ENCODE assay signal across 17 cellular contexts in the genomic region with DNA sequence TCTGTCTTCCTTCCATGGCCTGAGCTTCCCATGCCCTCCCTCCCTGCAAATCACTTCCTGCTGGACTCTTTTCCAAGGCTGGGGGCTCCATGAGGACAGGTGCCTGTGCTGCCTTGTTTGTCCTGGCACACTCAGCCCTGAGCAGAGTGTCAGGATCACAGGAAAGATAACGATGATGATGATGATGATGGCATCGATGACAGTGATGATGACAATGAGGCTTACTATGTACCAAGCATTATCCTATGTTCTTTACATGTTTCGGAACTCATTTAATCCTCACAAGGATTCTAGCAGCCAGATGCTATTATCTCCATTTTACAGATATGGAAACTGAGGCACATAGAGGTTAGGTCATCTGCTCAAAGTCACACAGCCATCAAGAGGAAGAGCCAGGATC.
DNase-seq lines count a peak whose midpoint lies in the region; ATAC-seq, FAIRE-seq and TF ChIP-seq lines count a peak whose summit lies in the region.
"Had no signal": no experiment of that assay in that cellular context is flagged by ENCODE, and none has a peak within 500 bp of the region (broad histone marks: within the 10 kb centered on the region; RNA-seq: fewer than 3 reads in every experiment).

No MANE protein-coding gene starts in this region.

- peaks cover 61% of the 10 kb centered on the region for H4K20me1 ChIP-seq in astrocyte (ENCODE audit: insufficient read depth, low read length)
- H4K20me1 ChIP-seq: BLaER1 had no signal

- H3K4me1 ChIP-seq in heart right ventricle (peaks cover 14 to 66% (median 46%) of the 10 kb centered on the region in 9 donors), astrocyte (ENCODE audit: insufficient read depth, low read length) (peaks cover 7% of the 10 kb centered on the region), upper lobe of left lung (peaks cover 12 to 29% (median 19%) of the 10 kb centered on the region in 4 donors)

- intact Hi-C loops in heart right ventricle (cut with DNase I), result loop anchor here in 1 of 10 donors (2.0 kb wide), 1 partner anchor 28 kb away; no protein-coding TSS in a partner anchor
- intact Hi-C loops in Right ventricle myocardium inferior (cut with DNase I), result no loop called here

- no peaks in the 10 kb centered on the region for H3K9me3 Mint-ChIP-seq in astrocyte (ENCODE audit: unreplicated experiment)
- H3K9me3 Mint-ChIP-seq: CD14-positive monocyte; CD4-positive, alpha-beta memory T cell; GM23338; HFFc6 had no signal

- peaks cover 6% of the 10 kb centered on the region for H3K4me1 Mint-ChIP-seq in astrocyte (ENCODE audit: low read depth, unreplicated experiment)

- H3K27ac ChIP-seq in heart right ventricle (peak overlapping the region; percentile 47 to 92 (median 70)), astrocyte (ENCODE audit: low read depth, low read length) (no peak overlapping the region), upper lobe of left lung (peak overlapping the region in 3 of 4 donors; percentile 56 to 72 (median 70))
- H3K27ac ChIP-seq: BLaER1 had no signal

- H3K27me3 Mint-ChIP-seq in astrocyte (ENCODE audit: low read depth, unreplicated experiment), result peaks cover 2% of the 10 kb centered on the region
- H3K27me3 Mint-ChIP-seq: CD4-positive, alpha-beta memory T cell had no signal

- H3K9me3 ChIP-seq in heart right ventricle (no peaks in the 10 kb centered on the region), astrocyte (ENCODE audit: insufficient read depth, low read depth, low read length) (no peaks in the 10 kb centered on the region), upper lobe of left lung (no peaks in the 10 kb centered on the region)
- H3K9me3 ChIP-seq: BLaER1 had no signal

- H2AFZ ChIP-seq in astrocyte (ENCODE audit: low read depth, low read length), result no peak overlapping the region
- H2AFZ ChIP-seq: GM23338 had no signal

- DNase-seq in heart right ventricle (no peak), Right ventricle myocardium inferior (ENCODE audit: missing footprints) (no peak), GM12892 (ENCODE audit: insufficient read length) (no peak), astrocyte (ENCODE audit: low read depth) (no peak), upper lobe of left lung (no peak), superior temporal gyrus (ENCODE audit: extremely low spot score) (no peak)
- DNase-seq: 8988T; CD4-positive, alpha-beta memory T cell; DMS79; GDM1; HCEC 1CT; HFFc6 had no signal

- H3K27me3 ChIP-seq in heart right ventricle (no peaks in the 10 kb centered on the region), astrocyte (ENCODE audit: insufficient read depth, low read length) (no peaks in the 10 kb centered on the region), upper lobe of left lung (no peaks in the 10 kb centered on the region)
- H3K27me3 ChIP-seq: BLaER1 had no signal

- H3K36me3 Mint-ChIP-seq in astrocyte (ENCODE audit: low read depth, unreplicated experiment), result peaks cover 25% of the 10 kb centered on the region
- H3K36me3 Mint-ChIP-seq: CD4-positive, alpha-beta memory T cell had no signal

- TF ChIP-seq POLR2A in GM12892 (IDR thresholded peaks at IDR 0.05; ENCODE audit: low read depth, low read length) (no peak), upper lobe of left lung (IDR thresholded peaks at IDR 0.05) (no peak)

- WGBS in heart right ventricle, 2 donors, result 86 to 88% methylated on average over 3 of the region's 3 CpGs
- 61 to 97% methylated on average over 3 of the region's 3 CpGs for WGBS in upper lobe of left lung, 2 donors

- no peak for TF ChIP-seq EP300 in upper lobe of left lung (IDR thresholded peaks at IDR 0.05)

- H3K9ac ChIP-seq in astrocyte (ENCODE audit: low read length), result no peak overlapping the region
- H3K9ac ChIP-seq: BLaER1 had no signal

- peaks cover 0 to 7% (median 0%) of the 10 kb centered on the region in 9 donors for H3K36me3 ChIP-seq in heart right ventricle
- no peaks in the 10 kb centered on the region for H3K36me3 ChIP-seq in astrocyte (ENCODE audit: insufficient read depth, low read length)
- no peaks in the 10 kb centered on the region for H3K36me3 ChIP-seq in upper lobe of left lung

- peaks cover 5% of the 10 kb centered on the region for H3K79me2 ChIP-seq in astrocyte (ENCODE audit: insufficient read depth, low read length)

- H3K4me3 ChIP-seq in heart right ventricle (no peak overlapping the region), astrocyte (ENCODE audit: insufficient read depth, low read depth, low read length) (no peak overlapping the region), upper lobe of left lung (no peak overlapping the region)
- H3K4me3 ChIP-seq: BLaER1, GM23338 had no signal

- H3K27ac Mint-ChIP-seq in astrocyte (ENCODE audit: unreplicated experiment), result no peak overlapping the region
- H3K27ac Mint-ChIP-seq: CD14-positive monocyte; CD4-positive, alpha-beta memory T cell; GM23338; HFFc6 had no signal

- FAIRE-seq in GM12892 (lab: Jason Lieb, UNC), result peak; percentile 48
- FAIRE-seq in astrocyte (lab: Jason Lieb, UNC), result peak; percentile 32
- FAIRE-seq: H54 had no signal

- no peak overlapping the region for H3K4me2 ChIP-seq in astrocyte (ENCODE audit: low read length)
- H3K4me2 ChIP-seq: BLaER1, GM23338 had no signal

- no peak for ATAC-seq in heart right ventricle
- no peak for ATAC-seq in Right ventricle myocardium inferior
- ATAC-seq in upper lobe of left lung (ENCODE audit: low FRiP score in 2 of 2), result no peak
- no peak for ATAC-seq in HG02981 (IDR thresholded peaks at IDR 0.05; ENCODE audit: unreplicated experiment)

- no peak overlapping the region for H3K4me3 Mint-ChIP-seq in astrocyte (ENCODE audit: unreplicated experiment)
- H3K4me3 Mint-ChIP-seq: CD14-positive monocyte; CD4-positive, alpha-beta memory T cell; GM23338; HFFc6 had no signal

- no peak for TF ChIP-seq CTCF in heart right ventricle (IDR thresholded peaks at IDR 0.05)
- no peak for TF ChIP-seq CTCF in astrocyte (IDR thresholded peaks at IDR 0.05; ENCODE audit: insufficient read depth, low read depth, low read length)
- no peak for TF ChIP-seq CTCF in upper lobe of left lung (IDR thresholded peaks at IDR 0.05)
